In the genomic region with DNA sequence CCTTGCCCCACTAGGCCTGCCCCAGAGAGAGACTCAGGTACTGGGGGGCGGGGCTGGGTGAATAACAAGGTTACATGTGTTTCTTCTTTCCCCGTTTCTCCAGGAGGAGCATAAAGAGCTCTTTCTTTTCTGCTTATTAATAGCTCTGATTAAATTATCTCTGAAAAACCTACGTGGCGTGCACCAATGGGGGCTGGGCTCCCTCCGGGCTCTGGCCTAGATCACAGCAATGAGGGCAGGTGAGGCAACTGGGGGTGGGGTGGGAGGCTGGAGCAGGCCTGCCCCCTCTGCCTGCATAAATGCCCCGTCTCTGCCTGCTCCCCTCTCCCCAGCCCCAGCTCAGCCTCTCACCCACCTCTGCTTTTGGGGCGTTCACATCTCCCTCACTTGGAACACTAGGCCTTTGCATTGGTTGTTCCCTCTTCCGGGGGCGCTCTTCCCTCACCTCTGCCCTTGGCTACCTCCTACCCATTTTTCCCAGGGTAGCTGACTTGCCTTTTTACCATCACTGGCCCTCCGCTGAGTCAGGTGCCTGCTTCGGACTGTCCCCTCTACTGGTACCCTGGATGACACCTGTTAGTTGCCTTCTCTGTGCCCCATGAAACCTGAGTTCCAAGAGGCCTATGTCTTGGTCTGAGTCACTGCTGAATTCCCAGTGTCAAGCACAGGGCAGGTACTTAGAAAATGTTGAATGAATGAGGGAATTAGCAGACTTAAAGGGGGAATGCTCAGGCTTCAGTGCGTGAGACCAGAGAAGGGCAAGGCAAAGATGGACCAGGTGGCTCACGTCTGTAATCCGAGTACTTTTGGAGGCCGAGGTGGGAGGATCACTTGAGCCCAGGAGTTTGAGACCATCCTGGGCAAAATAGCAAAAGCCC, we compare ENCODE assay signal across 1 cellular context.
TF ChIP-seq lines count a peak whose summit lies in the region.

No MANE protein-coding gene starts in this region.

TF ChIP-seq in HepG2, 621 proteins besides CTCF, POLR2A, EP300 and RAD21 (continued from another document and continues in another):
- TF ChIP-seq GFI1 (CRISPR knock-in tag; IDR thresholded peaks at IDR 0.05; ENCODE audit: borderline replicate concordance) = no peak
- TF ChIP-seq, protein P1, sequence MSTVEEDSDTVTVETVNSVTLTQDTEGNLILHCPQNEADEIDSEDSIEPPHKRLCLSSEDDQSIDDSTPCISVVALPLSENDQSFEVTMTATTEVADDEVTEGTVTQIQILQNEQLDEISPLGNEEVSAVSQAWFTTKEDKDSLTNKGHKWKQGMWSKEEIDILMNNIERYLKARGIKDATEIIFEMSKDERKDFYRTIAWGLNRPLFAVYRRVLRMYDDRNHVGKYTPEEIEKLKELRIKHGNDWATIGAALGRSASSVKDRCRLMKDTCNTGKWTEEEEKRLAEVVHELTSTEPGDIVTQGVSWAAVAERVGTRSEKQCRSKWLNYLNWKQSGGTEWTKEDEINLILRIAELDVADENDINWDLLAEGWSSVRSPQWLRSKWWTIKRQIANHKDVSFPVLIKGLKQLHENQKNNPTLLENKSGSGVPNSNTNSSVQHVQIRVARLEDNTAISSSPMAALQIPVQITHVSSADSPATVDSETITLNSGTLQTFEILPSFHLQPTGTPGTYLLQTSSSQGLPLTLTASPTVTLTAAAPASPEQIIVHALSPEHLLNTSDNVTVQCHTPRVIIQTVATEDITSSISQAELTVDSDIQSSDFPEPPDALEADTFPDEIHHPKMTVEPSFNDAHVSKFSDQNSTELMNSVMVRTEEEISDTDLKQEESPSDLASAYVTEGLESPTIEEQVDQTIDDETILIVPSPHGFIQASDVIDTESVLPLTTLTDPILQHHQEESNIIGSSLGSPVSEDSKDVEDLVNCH (CRISPR knock-in tag; IDR thresholded peaks at IDR 0.05) = no peak
- TF ChIP-seq, protein P2, sequence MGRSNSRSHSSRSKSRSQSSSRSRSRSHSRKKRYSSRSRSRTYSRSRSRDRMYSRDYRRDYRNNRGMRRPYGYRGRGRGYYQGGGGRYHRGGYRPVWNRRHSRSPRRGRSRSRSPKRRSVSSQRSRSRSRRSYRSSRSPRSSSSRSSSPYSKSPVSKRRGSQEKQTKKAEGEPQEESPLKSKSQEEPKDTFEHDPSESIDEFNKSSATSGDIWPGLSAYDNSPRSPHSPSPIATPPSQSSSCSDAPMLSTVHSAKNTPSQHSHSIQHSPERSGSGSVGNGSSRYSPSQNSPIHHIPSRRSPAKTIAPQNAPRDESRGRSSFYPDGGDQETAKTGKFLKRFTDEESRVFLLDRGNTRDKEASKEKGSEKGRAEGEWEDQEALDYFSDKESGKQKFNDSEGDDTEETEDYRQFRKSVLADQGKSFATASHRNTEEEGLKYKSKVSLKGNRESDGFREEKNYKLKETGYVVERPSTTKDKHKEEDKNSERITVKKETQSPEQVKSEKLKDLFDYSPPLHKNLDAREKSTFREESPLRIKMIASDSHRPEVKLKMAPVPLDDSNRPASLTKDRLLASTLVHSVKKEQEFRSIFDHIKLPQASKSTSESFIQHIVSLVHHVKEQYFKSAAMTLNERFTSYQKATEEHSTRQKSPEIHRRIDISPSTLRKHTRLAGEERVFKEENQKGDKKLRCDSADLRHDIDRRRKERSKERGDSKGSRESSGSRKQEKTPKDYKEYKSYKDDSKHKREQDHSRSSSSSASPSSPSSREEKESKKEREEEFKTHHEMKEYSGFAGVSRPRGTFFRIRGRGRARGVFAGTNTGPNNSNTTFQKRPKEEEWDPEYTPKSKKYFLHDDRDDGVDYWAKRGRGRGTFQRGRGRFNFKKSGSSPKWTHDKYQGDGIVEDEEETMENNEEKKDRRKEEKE (IDR thresholded peaks at IDR 0.05) = no peak
- TF ChIP-seq RCOR2 (CRISPR knock-in tag; IDR thresholded peaks at IDR 0.05) = no peak
- TF ChIP-seq, protein P3, sequence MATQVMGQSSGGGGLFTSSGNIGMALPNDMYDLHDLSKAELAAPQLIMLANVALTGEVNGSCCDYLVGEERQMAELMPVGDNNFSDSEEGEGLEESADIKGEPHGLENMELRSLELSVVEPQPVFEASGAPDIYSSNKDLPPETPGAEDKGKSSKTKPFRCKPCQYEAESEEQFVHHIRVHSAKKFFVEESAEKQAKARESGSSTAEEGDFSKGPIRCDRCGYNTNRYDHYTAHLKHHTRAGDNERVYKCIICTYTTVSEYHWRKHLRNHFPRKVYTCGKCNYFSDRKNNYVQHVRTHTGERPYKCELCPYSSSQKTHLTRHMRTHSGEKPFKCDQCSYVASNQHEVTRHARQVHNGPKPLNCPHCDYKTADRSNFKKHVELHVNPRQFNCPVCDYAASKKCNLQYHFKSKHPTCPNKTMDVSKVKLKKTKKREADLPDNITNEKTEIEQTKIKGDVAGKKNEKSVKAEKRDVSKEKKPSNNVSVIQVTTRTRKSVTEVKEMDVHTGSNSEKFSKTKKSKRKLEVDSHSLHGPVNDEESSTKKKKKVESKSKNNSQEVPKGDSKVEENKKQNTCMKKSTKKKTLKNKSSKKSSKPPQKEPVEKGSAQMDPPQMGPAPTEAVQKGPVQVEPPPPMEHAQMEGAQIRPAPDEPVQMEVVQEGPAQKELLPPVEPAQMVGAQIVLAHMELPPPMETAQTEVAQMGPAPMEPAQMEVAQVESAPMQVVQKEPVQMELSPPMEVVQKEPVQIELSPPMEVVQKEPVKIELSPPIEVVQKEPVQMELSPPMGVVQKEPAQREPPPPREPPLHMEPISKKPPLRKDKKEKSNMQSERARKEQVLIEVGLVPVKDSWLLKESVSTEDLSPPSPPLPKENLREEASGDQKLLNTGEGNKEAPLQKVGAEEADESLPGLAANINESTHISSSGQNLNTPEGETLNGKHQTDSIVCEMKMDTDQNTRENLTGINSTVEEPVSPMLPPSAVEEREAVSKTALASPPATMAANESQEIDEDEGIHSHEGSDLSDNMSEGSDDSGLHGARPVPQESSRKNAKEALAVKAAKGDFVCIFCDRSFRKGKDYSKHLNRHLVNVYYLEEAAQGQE (IDR thresholded peaks at IDR 0.05; ENCODE audit: borderline replicate concordance in 1 of 2, low read depth in 1 of 2, low read length in 2 of 2) = no peak
- TF ChIP-seq, protein P4, sequence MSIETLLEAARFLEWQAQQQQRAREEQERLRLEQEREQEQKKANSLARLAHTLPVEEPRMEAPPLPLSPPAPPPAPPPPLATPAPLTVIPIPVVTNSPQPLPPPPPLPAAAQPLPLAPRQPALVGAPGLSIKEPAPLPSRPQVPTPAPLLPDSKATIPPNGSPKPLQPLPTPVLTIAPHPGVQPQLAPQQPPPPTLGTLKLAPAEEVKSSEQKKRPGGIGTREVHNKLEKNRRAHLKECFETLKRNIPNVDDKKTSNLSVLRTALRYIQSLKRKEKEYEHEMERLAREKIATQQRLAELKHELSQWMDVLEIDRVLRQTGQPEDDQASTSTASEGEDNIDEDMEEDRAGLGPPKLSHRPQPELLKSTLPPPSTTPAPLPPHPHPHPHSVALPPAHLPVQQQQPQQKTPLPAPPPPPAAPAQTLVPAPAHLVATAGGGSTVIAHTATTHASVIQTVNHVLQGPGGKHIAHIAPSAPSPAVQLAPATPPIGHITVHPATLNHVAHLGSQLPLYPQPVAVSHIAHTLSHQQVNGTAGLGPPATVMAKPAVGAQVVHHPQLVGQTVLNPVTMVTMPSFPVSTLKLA (IDR thresholded peaks at IDR 0.05) = no peak
- TF ChIP-seq ZNF777 (CRISPR knock-in tag; IDR thresholded peaks at IDR 0.05) = no peak
- TF ChIP-seq ASH2L (IDR thresholded peaks at IDR 0.05; ENCODE audit: insufficient read length, low read depth, low read length) = peak; percentile 19
- no peak for TF ChIP-seq ZMYM2 (CRISPR knock-in tag; IDR thresholded peaks at IDR 0.05)
- TF ChIP-seq ZNF232 (CRISPR knock-in tag; IDR thresholded peaks at IDR 0.05; ENCODE audit: borderline replicate concordance) = no peak
- TF ChIP-seq KMT2A (CRISPR knock-in tag; IDR thresholded peaks at IDR 0.05) = 0 out of 2 replicates have a peak, but pooled peaks have one; percentile 9
- TF ChIP-seq, protein P5, sequence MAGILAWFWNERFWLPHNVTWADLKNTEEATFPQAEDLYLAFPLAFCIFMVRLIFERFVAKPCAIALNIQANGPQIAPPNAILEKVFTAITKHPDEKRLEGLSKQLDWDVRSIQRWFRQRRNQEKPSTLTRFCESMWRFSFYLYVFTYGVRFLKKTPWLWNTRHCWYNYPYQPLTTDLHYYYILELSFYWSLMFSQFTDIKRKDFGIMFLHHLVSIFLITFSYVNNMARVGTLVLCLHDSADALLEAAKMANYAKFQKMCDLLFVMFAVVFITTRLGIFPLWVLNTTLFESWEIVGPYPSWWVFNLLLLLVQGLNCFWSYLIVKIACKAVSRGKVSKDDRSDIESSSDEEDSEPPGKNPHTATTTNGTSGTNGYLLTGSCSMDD (CRISPR knock-in tag; IDR thresholded peaks at IDR 0.05) = no peak
- TF ChIP-seq ZNF331 (CRISPR knock-in tag; IDR thresholded peaks at IDR 0.05) = no peak
- TF ChIP-seq, protein P6, sequence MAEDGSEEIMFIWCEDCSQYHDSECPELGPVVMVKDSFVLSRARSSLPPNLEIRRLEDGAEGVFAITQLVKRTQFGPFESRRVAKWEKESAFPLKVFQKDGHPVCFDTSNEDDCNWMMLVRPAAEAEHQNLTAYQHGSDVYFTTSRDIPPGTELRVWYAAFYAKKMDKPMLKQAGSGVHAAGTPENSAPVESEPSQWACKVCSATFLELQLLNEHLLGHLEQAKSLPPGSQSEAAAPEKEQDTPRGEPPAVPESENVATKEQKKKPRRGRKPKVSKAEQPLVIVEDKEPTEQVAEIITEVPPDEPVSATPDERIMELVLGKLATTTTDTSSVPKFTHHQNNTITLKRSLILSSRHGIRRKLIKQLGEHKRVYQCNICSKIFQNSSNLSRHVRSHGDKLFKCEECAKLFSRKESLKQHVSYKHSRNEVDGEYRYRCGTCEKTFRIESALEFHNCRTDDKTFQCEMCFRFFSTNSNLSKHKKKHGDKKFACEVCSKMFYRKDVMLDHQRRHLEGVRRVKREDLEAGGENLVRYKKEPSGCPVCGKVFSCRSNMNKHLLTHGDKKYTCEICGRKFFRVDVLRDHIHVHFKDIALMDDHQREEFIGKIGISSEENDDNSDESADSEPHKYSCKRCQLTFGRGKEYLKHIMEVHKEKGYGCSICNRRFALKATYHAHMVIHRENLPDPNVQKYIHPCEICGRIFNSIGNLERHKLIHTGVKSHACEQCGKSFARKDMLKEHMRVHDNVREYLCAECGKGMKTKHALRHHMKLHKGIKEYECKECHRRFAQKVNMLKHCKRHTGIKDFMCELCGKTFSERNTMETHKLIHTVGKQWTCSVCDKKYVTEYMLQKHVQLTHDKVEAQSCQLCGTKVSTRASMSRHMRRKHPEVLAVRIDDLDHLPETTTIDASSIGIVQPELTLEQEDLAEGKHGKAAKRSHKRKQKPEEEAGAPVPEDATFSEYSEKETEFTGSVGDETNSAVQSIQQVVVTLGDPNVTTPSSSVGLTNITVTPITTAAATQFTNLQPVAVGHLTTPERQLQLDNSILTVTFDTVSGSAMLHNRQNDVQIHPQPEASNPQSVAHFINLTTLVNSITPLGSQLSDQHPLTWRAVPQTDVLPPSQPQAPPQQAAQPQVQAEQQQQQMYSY (CRISPR knock-in tag; IDR thresholded peaks at IDR 0.05) = no peak
- no peak for TF ChIP-seq HNRNPL (IDR thresholded peaks at IDR 0.05; ENCODE audit: low read depth, low read length)
- no peak for TF ChIP-seq FOXA1 (IDR thresholded peaks at IDR 0.05)
- no peak for TF ChIP-seq FOXA1 (CRISPR knock-in tag; IDR thresholded peaks at IDR 0.05)
- no peak for TF ChIP-seq ZZZ3 (CRISPR knock-in tag; IDR thresholded peaks at IDR 0.05; ENCODE audit: borderline replicate concordance)
- TF ChIP-seq, protein P7, sequence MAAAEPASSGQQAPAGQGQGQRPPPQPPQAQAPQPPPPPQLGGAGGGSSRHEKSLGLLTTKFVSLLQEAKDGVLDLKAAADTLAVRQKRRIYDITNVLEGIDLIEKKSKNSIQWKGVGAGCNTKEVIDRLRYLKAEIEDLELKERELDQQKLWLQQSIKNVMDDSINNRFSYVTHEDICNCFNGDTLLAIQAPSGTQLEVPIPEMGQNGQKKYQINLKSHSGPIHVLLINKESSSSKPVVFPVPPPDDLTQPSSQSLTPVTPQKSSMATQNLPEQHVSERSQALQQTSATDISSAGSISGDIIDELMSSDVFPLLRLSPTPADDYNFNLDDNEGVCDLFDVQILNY (CRISPR knock-in tag; conservative IDR thresholded peaks at IDR 0.05) = no peak
- TF ChIP-seq ZNF543 (CRISPR knock-in tag; IDR thresholded peaks at IDR 0.05) = no peak
- TF ChIP-seq XRCC5 (optimal IDR thresholded peaks at IDR 0.05; ENCODE audit: low read length) = no peak
- TF ChIP-seq, protein P8, sequence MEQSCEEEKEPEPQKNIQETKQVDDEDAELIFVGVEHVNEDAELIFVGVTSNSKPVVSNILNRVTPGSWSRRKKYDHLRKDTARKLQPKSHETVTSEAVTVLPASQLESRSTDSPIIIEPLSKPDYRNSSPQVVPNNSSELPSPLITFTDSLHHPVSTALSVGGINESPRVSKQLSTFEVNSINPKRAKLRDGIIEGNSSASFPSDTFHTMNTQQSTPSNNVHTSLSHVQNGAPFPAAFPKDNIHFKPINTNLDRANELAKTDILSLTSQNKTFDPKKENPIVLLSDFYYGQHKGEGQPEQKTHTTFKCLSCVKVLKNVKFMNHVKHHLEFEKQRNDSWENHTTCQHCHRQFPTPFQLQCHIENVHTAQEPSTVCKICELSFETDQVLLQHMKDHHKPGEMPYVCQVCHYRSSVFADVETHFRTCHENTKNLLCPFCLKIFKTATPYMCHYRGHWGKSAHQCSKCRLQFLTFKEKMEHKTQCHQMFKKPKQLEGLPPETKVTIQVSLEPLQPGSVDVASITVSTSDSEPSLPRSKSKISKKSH (CRISPR knock-in tag; IDR thresholded peaks at IDR 0.05; ENCODE audit: borderline replicate concordance) = no peak
- TF ChIP-seq TCF7L2 (IDR thresholded peaks at IDR 0.05; ENCODE audit: low read depth, low read length) = no peak
- TF ChIP-seq ZFY (CRISPR knock-in tag; IDR thresholded peaks at IDR 0.05) = peak; percentile 57; the same call in 1 of the 2 replicates
- no peak for TF ChIP-seq ZNF562 (CRISPR knock-in tag; IDR thresholded peaks at IDR 0.05; ENCODE audit: borderline replicate concordance)
- TF ChIP-seq FOXP1 (IDR thresholded peaks at IDR 0.05) = no peak
- no peak for TF ChIP-seq FOXP1 (CRISPR knock-in tag; IDR thresholded peaks at IDR 0.05)
- TF ChIP-seq ZSCAN29 (CRISPR knock-in tag; conservative IDR thresholded peaks at IDR 0.05) = no peak
- no peak for TF ChIP-seq SALL2 (CRISPR knock-in tag; IDR thresholded peaks at IDR 0.05)
- TF ChIP-seq ZNF563 (CRISPR knock-in tag; IDR thresholded peaks at IDR 0.05) = no peak
- no peak for TF ChIP-seq SAFB2 (CRISPR knock-in tag; IDR thresholded peaks at IDR 0.05; ENCODE audit: borderline replicate concordance, low read depth)
- peak; percentile 26; the same call in 1 of the 2 replicates for TF ChIP-seq PHF8 (CRISPR knock-in tag; IDR thresholded peaks at IDR 0.05)
- no peak for TF ChIP-seq RELA (CRISPR knock-in tag; IDR thresholded peaks at IDR 0.05)
- peak; percentile 43; the same call in 1 of the 2 replicates for TF ChIP-seq ETV5 (CRISPR knock-in tag; IDR thresholded peaks at IDR 0.05; ENCODE audit: borderline replicate concordance)
- TF ChIP-seq PAX8 (CRISPR knock-in tag; IDR thresholded peaks at IDR 0.05; ENCODE audit: borderline replicate concordance) = no peak
- no peak for TF ChIP-seq MLLT10 (CRISPR knock-in tag; IDR thresholded peaks at IDR 0.05)
- TF ChIP-seq SIN3B (IDR thresholded peaks at IDR 0.05; ENCODE audit: low read length) = no peak
- TF ChIP-seq, protein P9, sequence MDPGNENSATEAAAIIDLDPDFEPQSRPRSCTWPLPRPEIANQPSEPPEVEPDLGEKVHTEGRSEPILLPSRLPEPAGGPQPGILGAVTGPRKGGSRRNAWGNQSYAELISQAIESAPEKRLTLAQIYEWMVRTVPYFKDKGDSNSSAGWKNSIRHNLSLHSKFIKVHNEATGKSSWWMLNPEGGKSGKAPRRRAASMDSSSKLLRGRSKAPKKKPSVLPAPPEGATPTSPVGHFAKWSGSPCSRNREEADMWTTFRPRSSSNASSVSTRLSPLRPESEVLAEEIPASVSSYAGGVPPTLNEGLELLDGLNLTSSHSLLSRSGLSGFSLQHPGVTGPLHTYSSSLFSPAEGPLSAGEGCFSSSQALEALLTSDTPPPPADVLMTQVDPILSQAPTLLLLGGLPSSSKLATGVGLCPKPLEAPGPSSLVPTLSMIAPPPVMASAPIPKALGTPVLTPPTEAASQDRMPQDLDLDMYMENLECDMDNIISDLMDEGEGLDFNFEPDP (CRISPR knock-in tag; conservative IDR thresholded peaks at IDR 0.05) = 0 out of 2 replicates have a peak, but pooled peaks have one; percentile 42
- no peak for TF ChIP-seq GLI4 (CRISPR knock-in tag; IDR thresholded peaks at IDR 0.05; ENCODE audit: borderline replicate concordance)
